Comparison of ENCODE assay signal across 6 cellular contexts in the genomic region with DNA sequence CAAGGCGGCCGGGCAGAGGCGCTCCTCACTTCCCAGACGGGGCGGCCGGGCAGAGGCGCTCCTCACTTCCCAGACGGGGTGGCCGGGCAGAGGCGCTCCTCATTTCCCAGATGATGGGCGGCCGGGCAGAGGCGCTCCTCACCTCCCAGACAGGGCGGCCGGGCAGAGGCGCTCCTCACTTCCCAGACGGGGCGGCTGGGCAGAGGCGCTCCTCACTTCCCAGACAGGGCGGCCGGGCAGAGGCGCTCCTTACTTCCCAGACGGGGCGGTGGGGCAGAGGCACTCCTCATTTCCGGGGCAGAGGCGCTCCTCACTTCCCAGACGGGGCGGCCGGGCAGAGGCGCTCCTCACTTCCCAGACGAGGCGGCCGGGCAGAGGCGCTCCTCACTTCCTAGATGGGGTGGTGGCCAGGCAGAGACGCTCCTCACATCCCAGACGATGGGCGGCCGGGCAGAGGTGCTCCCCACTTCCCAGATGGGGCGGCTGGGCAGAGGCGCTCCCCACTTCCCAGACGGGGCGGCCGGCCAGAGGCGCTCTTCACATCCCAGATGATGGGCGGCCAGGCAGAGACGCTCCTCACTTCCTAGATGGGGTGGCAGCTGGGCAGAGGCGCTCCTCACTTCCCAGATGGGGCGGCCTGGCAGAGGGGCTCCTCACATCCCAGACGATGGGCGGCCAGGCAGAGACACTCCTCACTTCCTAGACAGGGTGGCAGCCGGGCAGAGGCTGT.
A peak's percentile ranks its signal among the peaks of the same experiment; 100 is the strongest.
DNase-seq lines count a peak whose midpoint lies in the region; ATAC-seq and TF ChIP-seq lines count a peak whose summit lies in the region.
"Not testable (repeated sequence)": the region's sequence is repeated elsewhere in the genome, so short reads cannot be mapped to it uniquely, and the experiment has no call there.

No MANE protein-coding gene starts in this region.

- not testable (repeated sequence) for H2BK15ac ChIP-seq in mesendoderm (replicated peaks; ENCODE audit: low read depth)

- not testable (repeated sequence) for H3K4me1 ChIP-seq in CD8-positive, alpha-beta T cell (ENCODE audit: insufficient read depth, low read length); right cardiac atrium (ENCODE audit: control insufficient read depth, insufficient read depth, low read length); mesendoderm (ENCODE audit: control insufficient read depth, low read depth, low read length); aorta (ENCODE audit: control insufficient read depth in 1 of 2, insufficient read depth in 2 of 2, low read length in 2 of 2)

- H3K23ac ChIP-seq in mesendoderm (ENCODE audit: low read length) = not testable (repeated sequence)

- not testable (repeated sequence) for H3K4me3 ChIP-seq in CD8-positive, alpha-beta T cell (ENCODE audit: low read depth, low read length); right cardiac atrium (ENCODE audit: low read length); mesendoderm (ENCODE audit: low read length); aorta (ENCODE audit: low read length in 2 of 2)

- not testable (repeated sequence) for H2BK120ac ChIP-seq in mesendoderm (ENCODE audit: low read depth, low read length)

- CTCF ChIA-PET in CD8-positive, alpha-beta T cell (lab: Charles Lee); activated CD4-positive, alpha-beta T cell treated with anti-CD3 and anti-CD28 coated beads, Interleukin-2, amount 10 ng/mL, durations not matched to agents 7 days and 5 days (lab: Charles Lee): not testable (repeated sequence)

- not testable (repeated sequence) for H3K4ac ChIP-seq in mesendoderm (ENCODE audit: low read depth, low read length)

- 96% methylated on average over 51 of the region's 51 CpGs for WGBS in right cardiac atrium
- WGBS in mesendoderm (ENCODE audit: extremely low coverage, insufficient coverage, low lambda C conversion rate) = no CpG with 5 or more reads among the region's 51 CpGs
- 97 to 98% methylated on average over 45 to 51 of the region's 51 CpGs for WGBS in aorta, 2 donors

- POLR2A ChIA-PET in CD8-positive, alpha-beta T cell (lab: Charles Lee); activated CD4-positive, alpha-beta T cell treated with anti-CD3 and anti-CD28 coated beads, Interleukin-2, amount 10 ng/mL, durations not matched to agents 7 days and 5 days (lab: Charles Lee): not testable (repeated sequence)

- not testable (repeated sequence) for H3K56ac ChIP-seq in mesendoderm (ENCODE audit: low read length)

- peaks cover 34% of the 10 kb centered on the region for H3K4me1 Mint-ChIP-seq in CD8-positive, alpha-beta T cell (ENCODE audit: low read depth)
- not testable (repeated sequence) for H3K4me1 Mint-ChIP-seq in activated CD4-positive, alpha-beta T cell treated with anti-CD3 and anti-CD28 coated beads, Interleukin-2, amount 10 ng/mL, durations not matched to agents 7 days and 5 days; progenitor cell of endocrine pancreas (ENCODE audit: low read depth)

- peak overlapping the region; percentile 60 for H3K27ac Mint-ChIP-seq in CD8-positive, alpha-beta T cell
- peak overlapping the region; percentile 80 for H3K27ac Mint-ChIP-seq in activated CD4-positive, alpha-beta T cell treated with anti-CD3 and anti-CD28 coated beads, Interleukin-2, amount 10 ng/mL, durations not matched to agents 7 days and 5 days
- H3K27ac Mint-ChIP-seq in progenitor cell of endocrine pancreas = peak overlapping the region; percentile 29

- H3K36me3 Mint-ChIP-seq in CD8-positive, alpha-beta T cell = peaks cover 75% of the 10 kb centered on the region
- peaks cover 70% of the 10 kb centered on the region for H3K36me3 Mint-ChIP-seq in activated CD4-positive, alpha-beta T cell treated with anti-CD3 and anti-CD28 coated beads, Interleukin-2, amount 10 ng/mL, durations not matched to agents 7 days and 5 days (ENCODE audit: low read depth)
- peaks cover 32% of the 10 kb centered on the region for H3K36me3 Mint-ChIP-seq in progenitor cell of endocrine pancreas (ENCODE audit: insufficient read depth)

- H3K4me3 Mint-ChIP-seq in CD8-positive, alpha-beta T cell; activated CD4-positive, alpha-beta T cell treated with anti-CD3 and anti-CD28 coated beads, Interleukin-2, amount 10 ng/mL, durations not matched to agents 7 days and 5 days; progenitor cell of endocrine pancreas (ENCODE audit: low read depth): not testable (repeated sequence)

- not testable (repeated sequence) for H3K9me3 ChIP-seq in CD8-positive, alpha-beta T cell (ENCODE audit: low read length); right cardiac atrium (ENCODE audit: control insufficient read depth, low read length); aorta (ENCODE audit: control insufficient read depth, low read length)

- H3K9ac ChIP-seq in mesendoderm (ENCODE audit: low read length) = not testable (repeated sequence)

- H3K27ac ChIP-seq in CD8-positive, alpha-beta T cell (ENCODE audit: low read depth, low read length); right cardiac atrium (ENCODE audit: low read length); mesendoderm (ENCODE audit: low read depth, low read length); aorta (ENCODE audit: low read depth in 1 of 2, low read length in 2 of 2): not testable (repeated sequence)

- not testable (repeated sequence) for H3K4me2 ChIP-seq in mesendoderm (ENCODE audit: low read length)

- ATAC-seq in CD8-positive, alpha-beta T cell; right cardiac atrium; aorta (ENCODE audit: low FRiP score): not testable (repeated sequence)

- not testable (repeated sequence) for H3K36me3 ChIP-seq in CD8-positive, alpha-beta T cell (ENCODE audit: insufficient read depth, low read length); mesendoderm (ENCODE audit: control insufficient read depth, insufficient read depth, low read length); aorta (ENCODE audit: control insufficient read depth in 1 of 2, insufficient read depth in 2 of 2, low read length in 1 of 2)

- not testable (repeated sequence) for H3K27me3 Mint-ChIP-seq in CD8-positive, alpha-beta T cell (ENCODE audit: low read depth); activated CD4-positive, alpha-beta T cell treated with anti-CD3 and anti-CD28 coated beads, Interleukin-2, amount 10 ng/mL, durations not matched to agents 7 days and 5 days; progenitor cell of endocrine pancreas

- not testable (repeated sequence) for H3K79me1 ChIP-seq in mesendoderm (ENCODE audit: low read length)

- not testable (repeated sequence) for H3K79me2 ChIP-seq in mesendoderm (ENCODE audit: control insufficient read depth, insufficient read depth, low read length)

- not testable (repeated sequence) for H4K8ac ChIP-seq in mesendoderm (ENCODE audit: low read depth, low read length)

- not testable (repeated sequence) for H4K5ac ChIP-seq in mesendoderm (ENCODE audit: low read length)

- H3K27me3 ChIP-seq in CD8-positive, alpha-beta T cell (ENCODE audit: insufficient read depth, low read length); right cardiac atrium (ENCODE audit: control insufficient read depth, insufficient read depth); mesendoderm (ENCODE audit: insufficient read depth, low read length, poor library complexity); aorta (ENCODE audit: control insufficient read depth in 1 of 2, insufficient read depth in 2 of 2, low read length in 1 of 2): not testable (repeated sequence)

- not testable (repeated sequence) for H3K9me3 Mint-ChIP-seq in CD8-positive, alpha-beta T cell
- peaks cover 11% of the 10 kb centered on the region for H3K9me3 Mint-ChIP-seq in activated CD4-positive, alpha-beta T cell treated with anti-CD3 and anti-CD28 coated beads, Interleukin-2, amount 10 ng/mL, durations not matched to agents 7 days and 5 days
- H3K9me3 Mint-ChIP-seq in progenitor cell of endocrine pancreas (ENCODE audit: low read depth) = peaks cover 14% of the 10 kb centered on the region

- H3K18ac ChIP-seq in mesendoderm (ENCODE audit: low read length) = not testable (repeated sequence)

- TF ChIP-seq CTCF in CD8-positive, alpha-beta T cell (IDR thresholded peaks at IDR 0.05); progenitor cell of endocrine pancreas (IDR thresholded peaks at IDR 0.05; ENCODE audit: unreplicated experiment): not testable (repeated sequence)

- H2AK5ac ChIP-seq in mesendoderm (ENCODE audit: low read length) = not testable (repeated sequence)

- intact Hi-C loops in CD8-positive, alpha-beta T cell (cut with DNase I, micrococcal nuclease); right cardiac atrium (cut with DNase I); aorta (cut with DNase I): not testable (repeated sequence)

- H2BK5ac ChIP-seq in mesendoderm (ENCODE audit: low read length) = not testable (repeated sequence)

- DNase-seq in CD8-positive, alpha-beta T cell = peak in 1 of 7 experiments; percentile 10
- DNase-seq in activated CD4-positive, alpha-beta T cell treated with anti-CD3 and anti-CD28 coated beads, Interleukin-2, amount 10 ng/mL, durations not matched to agents 7 days and 5 days; progenitor cell of endocrine pancreas (ENCODE audit: low spot score, unreplicated experiment): not testable (repeated sequence)
- peak in 2 of 3 donors; percentile 18 to 44 for DNase-seq in right cardiac atrium
- DNase-seq in mesendoderm = peak; percentile 10
- peak; percentile 28 to 60 for DNase-seq in aorta

Comparison
In these comparisons a context has a peak if more than half of its experiments do, and no peak if none do; other contexts are left out.
1. H3K27ac Mint-ChIP-seq: peak in every context shown above with its lines; median percentile 80 in activated CD4-positive, alpha-beta T cell treated with anti-CD3 and anti-CD28 coated beads, Interleukin-2, amount 10 ng/mL, durations not matched to agents 7 days and 5 days; 60 in CD8-positive, alpha-beta T cell; 29 in progenitor cell of endocrine pancreas.